In the genomic region with DNA sequence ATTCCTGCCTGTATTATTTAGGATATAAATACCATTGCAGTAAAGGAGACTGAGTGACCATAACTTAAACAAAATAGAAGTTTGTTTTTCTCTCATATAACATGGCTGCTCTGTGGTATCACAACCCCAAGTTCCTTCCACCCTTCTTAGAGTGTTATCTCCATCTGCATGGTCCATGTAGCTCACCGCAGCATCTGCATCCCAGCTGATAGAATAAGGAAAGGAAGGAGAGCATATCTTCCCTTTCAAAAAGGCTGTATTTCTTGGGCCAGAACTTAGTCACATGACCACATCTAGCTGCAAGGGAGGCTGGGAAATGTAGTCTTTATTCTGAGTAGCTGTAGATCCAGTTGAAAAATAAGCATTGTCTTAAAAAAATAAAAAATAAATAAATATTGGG, we compare ENCODE assay signal across 1 cellular context.
TF ChIP-seq lines count a peak whose summit lies in the region.

No MANE protein-coding gene starts in this region.

TF ChIP-seq in K562, 482 proteins besides CTCF, POLR2A, EP300 and RAD21 (continued from another document and continues in another):
- TF ChIP-seq, protein P1, sequence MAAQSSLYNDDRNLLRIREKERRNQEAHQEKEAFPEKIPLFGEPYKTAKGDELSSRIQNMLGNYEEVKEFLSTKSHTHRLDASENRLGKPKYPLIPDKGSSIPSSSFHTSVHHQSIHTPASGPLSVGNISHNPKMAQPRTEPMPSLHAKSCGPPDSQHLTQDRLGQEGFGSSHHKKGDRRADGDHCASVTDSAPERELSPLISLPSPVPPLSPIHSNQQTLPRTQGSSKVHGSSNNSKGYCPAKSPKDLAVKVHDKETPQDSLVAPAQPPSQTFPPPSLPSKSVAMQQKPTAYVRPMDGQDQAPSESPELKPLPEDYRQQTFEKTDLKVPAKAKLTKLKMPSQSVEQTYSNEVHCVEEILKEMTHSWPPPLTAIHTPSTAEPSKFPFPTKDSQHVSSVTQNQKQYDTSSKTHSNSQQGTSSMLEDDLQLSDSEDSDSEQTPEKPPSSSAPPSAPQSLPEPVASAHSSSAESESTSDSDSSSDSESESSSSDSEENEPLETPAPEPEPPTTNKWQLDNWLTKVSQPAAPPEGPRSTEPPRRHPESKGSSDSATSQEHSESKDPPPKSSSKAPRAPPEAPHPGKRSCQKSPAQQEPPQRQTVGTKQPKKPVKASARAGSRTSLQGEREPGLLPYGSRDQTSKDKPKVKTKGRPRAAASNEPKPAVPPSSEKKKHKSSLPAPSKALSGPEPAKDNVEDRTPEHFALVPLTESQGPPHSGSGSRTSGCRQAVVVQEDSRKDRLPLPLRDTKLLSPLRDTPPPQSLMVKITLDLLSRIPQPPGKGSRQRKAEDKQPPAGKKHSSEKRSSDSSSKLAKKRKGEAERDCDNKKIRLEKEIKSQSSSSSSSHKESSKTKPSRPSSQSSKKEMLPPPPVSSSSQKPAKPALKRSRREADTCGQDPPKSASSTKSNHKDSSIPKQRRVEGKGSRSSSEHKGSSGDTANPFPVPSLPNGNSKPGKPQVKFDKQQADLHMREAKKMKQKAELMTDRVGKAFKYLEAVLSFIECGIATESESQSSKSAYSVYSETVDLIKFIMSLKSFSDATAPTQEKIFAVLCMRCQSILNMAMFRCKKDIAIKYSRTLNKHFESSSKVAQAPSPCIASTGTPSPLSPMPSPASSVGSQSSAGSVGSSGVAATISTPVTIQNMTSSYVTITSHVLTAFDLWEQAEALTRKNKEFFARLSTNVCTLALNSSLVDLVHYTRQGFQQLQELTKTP (IDR thresholded peaks at IDR 0.05; ENCODE audit: low read depth in 1 of 2, partially characterized antibody in 2 of 2) = peak; percentile 30 to 82
- TF ChIP-seq RBM14 (IDR thresholded peaks at IDR 0.05; ENCODE audit: borderline replicate concordance, insufficient read depth, low read depth, low read length) (no peak), TOE1 (IDR thresholded peaks at IDR 0.05; ENCODE audit: borderline replicate concordance) (peak; percentile 97), TOE1 (CRISPR knock-in tag; IDR thresholded peaks at IDR 0.05; ENCODE audit: borderline replicate concordance, low read depth) (no peak), NCOR1 (IDR thresholded peaks at IDR 0.05) (peak; percentile 43; the same call in 1 of the 2 replicates), POLR2AphosphoS5 (IDR thresholded peaks at IDR 0.05; ENCODE audit: control insufficient read depth, insufficient read depth, low read depth, low read length) (peak; percentile 56; the same call in 1 of the 2 replicates), HNRNPH1 (optimal IDR thresholded peaks at IDR 0.05; ENCODE audit: low read depth, low read length) (no peak), ARNT (IDR thresholded peaks at IDR 0.05) (peak in 1 of 2 experiments; percentile 71; a peak in 1 of 4 replicates), ZNF79 (CRISPR knock-in tag; IDR thresholded peaks at IDR 0.05; ENCODE audit: low read depth) (no peak), GTF2E2 (tag; IDR thresholded peaks at IDR 0.05) (no peak), FOXA1 (IDR thresholded peaks at IDR 0.05; ENCODE audit: borderline replicate concordance) (no peak), KAT8 (IDR thresholded peaks at IDR 0.05; ENCODE audit: low read depth) (no peak), HCFC1 (IDR thresholded peaks at IDR 0.05; ENCODE audit: low read depth, low read length) (peak; percentile 86), MEF2D (tag; conservative IDR thresholded peaks at IDR 0.05; ENCODE audit: low read depth) (0 out of 2 replicates have a peak, but pooled peaks have one; percentile 32), ZNF408 (CRISPR knock-in tag; IDR thresholded peaks at IDR 0.05; ENCODE audit: low read depth) (no peak), SMARCC2 (IDR thresholded peaks at IDR 0.05; ENCODE audit: low read depth) (no peak), TEAD4 (IDR thresholded peaks at IDR 0.05; ENCODE audit: low read length) (peak; percentile 91), TEAD4 (CRISPR knock-in tag; IDR thresholded peaks at IDR 0.05; ENCODE audit: borderline replicate concordance) (no peak), TCFL5 (CRISPR knock-in tag; conservative IDR thresholded peaks at IDR 0.05) (no peak), JUND (IDR thresholded peaks at IDR 0.05; ENCODE audit: borderline replicate concordance, low read depth, low read length) (no peak), JUND (tag; IDR thresholded peaks at IDR 0.05; ENCODE audit: borderline replicate concordance, low read depth, low read length) (peak; percentile 31; the same call in 2 of the 3 replicates), ZNF668 (CRISPR knock-in tag; IDR thresholded peaks at IDR 0.05) (no peak)
- TF ChIP-seq, protein P2, sequence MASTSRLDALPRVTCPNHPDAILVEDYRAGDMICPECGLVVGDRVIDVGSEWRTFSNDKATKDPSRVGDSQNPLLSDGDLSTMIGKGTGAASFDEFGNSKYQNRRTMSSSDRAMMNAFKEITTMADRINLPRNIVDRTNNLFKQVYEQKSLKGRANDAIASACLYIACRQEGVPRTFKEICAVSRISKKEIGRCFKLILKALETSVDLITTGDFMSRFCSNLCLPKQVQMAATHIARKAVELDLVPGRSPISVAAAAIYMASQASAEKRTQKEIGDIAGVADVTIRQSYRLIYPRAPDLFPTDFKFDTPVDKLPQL (IDR thresholded peaks at IDR 0.05; ENCODE audit: extremely low read depth, insufficient read length) = no peak
- TF ChIP-seq, protein P3, sequence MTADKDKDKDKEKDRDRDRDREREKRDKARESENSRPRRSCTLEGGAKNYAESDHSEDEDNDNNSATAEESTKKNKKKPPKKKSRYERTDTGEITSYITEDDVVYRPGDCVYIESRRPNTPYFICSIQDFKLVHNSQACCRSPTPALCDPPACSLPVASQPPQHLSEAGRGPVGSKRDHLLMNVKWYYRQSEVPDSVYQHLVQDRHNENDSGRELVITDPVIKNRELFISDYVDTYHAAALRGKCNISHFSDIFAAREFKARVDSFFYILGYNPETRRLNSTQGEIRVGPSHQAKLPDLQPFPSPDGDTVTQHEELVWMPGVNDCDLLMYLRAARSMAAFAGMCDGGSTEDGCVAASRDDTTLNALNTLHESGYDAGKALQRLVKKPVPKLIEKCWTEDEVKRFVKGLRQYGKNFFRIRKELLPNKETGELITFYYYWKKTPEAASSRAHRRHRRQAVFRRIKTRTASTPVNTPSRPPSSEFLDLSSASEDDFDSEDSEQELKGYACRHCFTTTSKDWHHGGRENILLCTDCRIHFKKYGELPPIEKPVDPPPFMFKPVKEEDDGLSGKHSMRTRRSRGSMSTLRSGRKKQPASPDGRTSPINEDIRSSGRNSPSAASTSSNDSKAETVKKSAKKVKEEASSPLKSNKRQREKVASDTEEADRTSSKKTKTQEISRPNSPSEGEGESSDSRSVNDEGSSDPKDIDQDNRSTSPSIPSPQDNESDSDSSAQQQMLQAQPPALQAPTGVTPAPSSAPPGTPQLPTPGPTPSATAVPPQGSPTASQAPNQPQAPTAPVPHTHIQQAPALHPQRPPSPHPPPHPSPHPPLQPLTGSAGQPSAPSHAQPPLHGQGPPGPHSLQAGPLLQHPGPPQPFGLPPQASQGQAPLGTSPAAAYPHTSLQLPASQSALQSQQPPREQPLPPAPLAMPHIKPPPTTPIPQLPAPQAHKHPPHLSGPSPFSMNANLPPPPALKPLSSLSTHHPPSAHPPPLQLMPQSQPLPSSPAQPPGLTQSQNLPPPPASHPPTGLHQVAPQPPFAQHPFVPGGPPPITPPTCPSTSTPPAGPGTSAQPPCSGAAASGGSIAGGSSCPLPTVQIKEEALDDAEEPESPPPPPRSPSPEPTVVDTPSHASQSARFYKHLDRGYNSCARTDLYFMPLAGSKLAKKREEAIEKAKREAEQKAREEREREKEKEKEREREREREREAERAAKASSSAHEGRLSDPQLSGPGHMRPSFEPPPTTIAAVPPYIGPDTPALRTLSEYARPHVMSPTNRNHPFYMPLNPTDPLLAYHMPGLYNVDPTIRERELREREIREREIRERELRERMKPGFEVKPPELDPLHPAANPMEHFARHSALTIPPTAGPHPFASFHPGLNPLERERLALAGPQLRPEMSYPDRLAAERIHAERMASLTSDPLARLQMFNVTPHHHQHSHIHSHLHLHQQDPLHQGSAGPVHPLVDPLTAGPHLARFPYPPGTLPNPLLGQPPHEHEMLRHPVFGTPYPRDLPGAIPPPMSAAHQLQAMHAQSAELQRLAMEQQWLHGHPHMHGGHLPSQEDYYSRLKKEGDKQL (CRISPR knock-in tag; IDR thresholded peaks at IDR 0.05; ENCODE audit: borderline replicate concordance) = no peak
- TF ChIP-seq, protein P4, sequence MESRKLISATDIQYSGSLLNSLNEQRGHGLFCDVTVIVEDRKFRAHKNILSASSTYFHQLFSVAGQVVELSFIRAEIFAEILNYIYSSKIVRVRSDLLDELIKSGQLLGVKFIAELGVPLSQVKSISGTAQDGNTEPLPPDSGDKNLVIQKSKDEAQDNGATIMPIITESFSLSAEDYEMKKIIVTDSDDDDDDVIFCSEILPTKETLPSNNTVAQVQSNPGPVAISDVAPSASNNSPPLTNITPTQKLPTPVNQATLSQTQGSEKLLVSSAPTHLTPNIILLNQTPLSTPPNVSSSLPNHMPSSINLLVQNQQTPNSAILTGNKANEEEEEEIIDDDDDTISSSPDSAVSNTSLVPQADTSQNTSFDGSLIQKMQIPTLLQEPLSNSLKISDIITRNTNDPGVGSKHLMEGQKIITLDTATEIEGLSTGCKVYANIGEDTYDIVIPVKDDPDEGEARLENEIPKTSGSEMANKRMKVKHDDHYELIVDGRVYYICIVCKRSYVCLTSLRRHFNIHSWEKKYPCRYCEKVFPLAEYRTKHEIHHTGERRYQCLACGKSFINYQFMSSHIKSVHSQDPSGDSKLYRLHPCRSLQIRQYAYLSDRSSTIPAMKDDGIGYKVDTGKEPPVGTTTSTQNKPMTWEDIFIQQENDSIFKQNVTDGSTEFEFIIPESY (CRISPR knock-in tag; IDR thresholded peaks at IDR 0.05) = no peak
- TF ChIP-seq, protein P5, sequence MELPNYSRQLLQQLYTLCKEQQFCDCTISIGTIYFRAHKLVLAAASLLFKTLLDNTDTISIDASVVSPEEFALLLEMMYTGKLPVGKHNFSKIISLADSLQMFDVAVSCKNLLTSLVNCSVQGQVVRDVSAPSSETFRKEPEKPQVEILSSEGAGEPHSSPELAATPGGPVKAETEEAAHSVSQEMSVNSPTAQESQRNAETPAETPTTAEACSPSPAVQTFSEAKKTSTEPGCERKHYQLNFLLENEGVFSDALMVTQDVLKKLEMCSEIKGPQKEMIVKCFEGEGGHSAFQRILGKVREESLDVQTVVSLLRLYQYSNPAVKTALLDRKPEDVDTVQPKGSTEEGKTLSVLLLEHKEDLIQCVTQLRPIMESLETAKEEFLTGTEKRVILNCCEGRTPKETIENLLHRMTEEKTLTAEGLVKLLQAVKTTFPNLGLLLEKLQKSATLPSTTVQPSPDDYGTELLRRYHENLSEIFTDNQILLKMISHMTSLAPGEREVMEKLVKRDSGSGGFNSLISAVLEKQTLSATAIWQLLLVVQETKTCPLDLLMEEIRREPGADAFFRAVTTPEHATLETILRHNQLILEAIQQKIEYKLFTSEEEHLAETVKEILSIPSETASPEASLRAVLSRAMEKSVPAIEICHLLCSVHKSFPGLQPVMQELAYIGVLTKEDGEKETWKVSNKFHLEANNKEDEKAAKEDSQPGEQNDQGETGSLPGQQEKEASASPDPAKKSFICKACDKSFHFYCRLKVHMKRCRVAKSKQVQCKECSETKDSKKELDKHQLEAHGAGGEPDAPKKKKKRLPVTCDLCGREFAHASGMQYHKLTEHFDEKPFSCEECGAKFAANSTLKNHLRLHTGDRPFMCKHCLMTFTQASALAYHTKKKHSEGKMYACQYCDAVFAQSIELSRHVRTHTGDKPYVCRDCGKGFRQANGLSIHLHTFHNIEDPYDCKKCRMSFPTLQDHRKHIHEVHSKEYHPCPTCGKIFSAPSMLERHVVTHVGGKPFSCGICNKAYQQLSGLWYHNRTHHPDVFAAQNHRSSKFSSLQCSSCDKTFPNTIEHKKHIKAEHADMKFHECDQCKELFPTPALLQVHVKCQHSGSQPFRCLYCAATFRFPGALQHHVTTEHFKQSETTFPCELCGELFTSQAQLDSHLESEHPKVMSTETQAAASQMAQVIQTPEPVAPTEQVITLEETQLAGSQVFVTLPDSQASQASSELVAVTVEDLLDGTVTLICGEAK (IDR thresholded peaks at IDR 0.05) = no peak; the same call in 1 of the 2 replicates
- TF ChIP-seq, protein P5 (CRISPR knock-in tag; IDR thresholded peaks at IDR 0.05) = no peak
- TF ChIP-seq, protein P6, sequence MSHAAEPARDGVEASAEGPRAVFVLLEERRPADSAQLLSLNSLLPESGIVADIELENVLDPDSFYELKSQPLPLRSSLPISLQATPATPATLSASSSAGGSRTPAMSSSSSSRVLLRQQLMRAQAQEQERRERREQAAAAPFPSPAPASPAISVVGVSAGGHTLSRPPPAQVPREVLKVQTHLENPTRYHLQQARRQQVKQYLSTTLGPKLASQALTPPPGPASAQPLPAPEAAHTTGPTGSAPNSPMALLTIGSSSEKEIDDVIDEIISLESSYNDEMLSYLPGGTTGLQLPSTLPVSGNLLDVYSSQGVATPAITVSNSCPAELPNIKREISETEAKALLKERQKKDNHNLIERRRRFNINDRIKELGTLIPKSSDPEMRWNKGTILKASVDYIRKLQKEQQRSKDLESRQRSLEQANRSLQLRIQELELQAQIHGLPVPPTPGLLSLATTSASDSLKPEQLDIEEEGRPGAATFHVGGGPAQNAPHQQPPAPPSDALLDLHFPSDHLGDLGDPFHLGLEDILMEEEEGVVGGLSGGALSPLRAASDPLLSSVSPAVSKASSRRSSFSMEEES (CRISPR knock-in tag; IDR thresholded peaks at IDR 0.05) = peak; percentile 98
- TF ChIP-seq, protein P7, sequence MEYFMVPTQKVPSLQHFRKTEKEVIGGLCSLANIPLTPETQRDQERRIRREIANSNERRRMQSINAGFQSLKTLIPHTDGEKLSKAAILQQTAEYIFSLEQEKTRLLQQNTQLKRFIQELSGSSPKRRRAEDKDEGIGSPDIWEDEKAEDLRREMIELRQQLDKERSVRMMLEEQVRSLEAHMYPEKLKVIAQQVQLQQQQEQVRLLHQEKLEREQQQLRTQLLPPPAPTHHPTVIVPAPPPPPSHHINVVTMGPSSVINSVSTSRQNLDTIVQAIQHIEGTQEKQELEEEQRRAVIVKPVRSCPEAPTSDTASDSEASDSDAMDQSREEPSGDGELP (CRISPR knock-in tag; IDR thresholded peaks at IDR 0.05; ENCODE audit: borderline replicate concordance) = peak; percentile 63; the same call in 1 of the 2 replicates
